ENCODE assay signal across 17 cellular contexts in the genomic region with DNA sequence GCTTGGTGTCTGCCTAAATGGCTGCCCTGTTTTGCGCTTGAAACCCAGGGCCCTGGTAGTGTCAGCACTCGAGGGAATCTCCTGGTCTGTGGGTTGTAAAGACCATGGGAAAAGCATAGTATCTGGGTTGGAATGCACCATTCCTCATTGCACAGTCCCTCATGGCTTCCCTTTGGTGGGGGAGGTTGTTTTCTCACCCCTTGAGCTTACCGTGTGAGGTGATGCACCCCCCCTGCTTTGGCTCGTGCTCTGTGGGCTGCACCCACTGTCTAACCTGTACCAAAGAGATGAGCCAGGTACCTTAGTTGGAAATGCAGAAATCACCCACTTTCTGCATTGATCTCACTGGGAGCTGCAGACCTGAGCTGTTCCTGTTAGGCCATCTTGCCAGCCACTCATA.
DNase-seq lines count a peak whose midpoint lies in the region; ATAC-seq and TF ChIP-seq lines count a peak whose summit lies in the region.
"Had no signal": no experiment of that assay in that cellular context is flagged by ENCODE, and none has a peak within 500 bp of the region (broad histone marks: within the 10 kb centered on the region; RNA-seq: fewer than 3 reads in every experiment).

No MANE protein-coding gene starts in this region.

- TF ChIP-seq CTCF in osteoblast (IDR thresholded peaks at IDR 0.05; ENCODE audit: extremely low read depth, low read depth, low read length) (no peak), endodermal cell (conservative IDR thresholded peaks at IDR 0.05) (no peak)

- intact Hi-C loops in activated CD4-positive, alpha-beta T cell treated with anti-CD3 and anti-CD28 coated beads for 36 hours (cut with DNase I, micrococcal nuclease): no loop called here

- H3K27me3 ChIP-seq in CD8-positive, alpha-beta memory T cell (ENCODE audit: insufficient read depth, low read length, poor library complexity, severe bottlenecking): no peaks in the 10 kb centered on the region
- H3K27me3 ChIP-seq in osteoblast (ENCODE audit: insufficient read depth, low read length) (no peaks in the 10 kb centered on the region), endodermal cell (ENCODE audit: control insufficient read depth, insufficient read depth, low read length, poor library complexity, severe bottlenecking) (no peaks in the 10 kb centered on the region)
- H3K27me3 ChIP-seq: BLaER1, upper lobe of left lung had no signal

- H3K27ac Mint-ChIP-seq in activated CD4-positive, alpha-beta T cell treated with anti-CD3 and anti-CD28 coated beads for 36 hours: peak overlapping the region; percentile 69
- H3K27ac Mint-ChIP-seq in CD8-positive, alpha-beta memory T cell: peak overlapping the region in 6 of 8 donors; percentile 47 to 93 (median 68)
- peak overlapping the region; percentile 22 for H3K27ac Mint-ChIP-seq in central memory CD8-positive, alpha-beta T cell (ENCODE audit: low read depth)
- no peak overlapping the region for H3K27ac Mint-ChIP-seq in endodermal cell
- H3K27ac Mint-ChIP-seq: progenitor cell of endocrine pancreas had no signal

- no peak overlapping the region for H3K4me3 ChIP-seq in CD8-positive, alpha-beta memory T cell (ENCODE audit: low read length)
- H3K4me3 ChIP-seq in osteoblast (ENCODE audit: insufficient read depth, low read length): no peak overlapping the region
- H3K4me3 ChIP-seq in endodermal cell (ENCODE audit: low read length): no peak overlapping the region
- H3K4me3 ChIP-seq: BLaER1, SK-N-MC, upper lobe of left lung had no signal

- peaks cover 74% of the 10 kb centered on the region for H3K36me3 Mint-ChIP-seq in activated CD4-positive, alpha-beta T cell treated with anti-CD3 and anti-CD28 coated beads for 36 hours (ENCODE audit: low read depth)
- peaks cover 16 to 82% (median 37%) of the 10 kb centered on the region in 3 donors for H3K36me3 Mint-ChIP-seq in CD8-positive, alpha-beta memory T cell
- H3K36me3 Mint-ChIP-seq in central memory CD8-positive, alpha-beta T cell (ENCODE audit: insufficient read depth): peaks cover 38% of the 10 kb centered on the region
- no peaks in the 10 kb centered on the region for H3K36me3 Mint-ChIP-seq in endodermal cell (ENCODE audit: low read depth)

- peaks cover 12% of the 10 kb centered on the region for H3K36me3 ChIP-seq in CD8-positive, alpha-beta memory T cell (ENCODE audit: insufficient read depth, low read length)
- peaks cover 6% of the 10 kb centered on the region for H3K36me3 ChIP-seq in osteoblast (ENCODE audit: insufficient read depth, low read length)
- H3K36me3 ChIP-seq in endodermal cell (ENCODE audit: control insufficient read depth, insufficient read depth, low read length): no peaks in the 10 kb centered on the region

- H3K9me3 ChIP-seq in CD8-positive, alpha-beta memory T cell (ENCODE audit: low read length): no peaks in the 10 kb centered on the region
- H3K9me3 ChIP-seq in osteoblast (ENCODE audit: low read depth, low read length) (no peaks in the 10 kb centered on the region), endodermal cell (ENCODE audit: control insufficient read depth, low read length) (no peaks in the 10 kb centered on the region)
- H3K9me3 ChIP-seq: upper lobe of left lung had no signal

- peaks cover 97% of the 10 kb centered on the region for H3K79me2 ChIP-seq in osteoblast (ENCODE audit: insufficient read depth, low read length)

- H3K4me1 Mint-ChIP-seq in activated CD4-positive, alpha-beta T cell treated with anti-CD3 and anti-CD28 coated beads for 36 hours: peaks cover 78% of the 10 kb centered on the region
- H3K4me1 Mint-ChIP-seq in CD8-positive, alpha-beta memory T cell: peaks cover 85 to 99% (median 96%) of the 10 kb centered on the region in 3 donors
- H3K4me1 Mint-ChIP-seq in central memory CD8-positive, alpha-beta T cell: peaks cover 76% of the 10 kb centered on the region
- H3K4me1 Mint-ChIP-seq in endodermal cell: no peaks in the 10 kb centered on the region

- WGBS in endodermal cell (ENCODE audit: insufficient coverage in 1 of 2, insufficient read length in 1 of 2), 2 experiments: 85 to 96% methylated on average over 2 to 4 of the region's 4 CpGs

- POLR2A ChIA-PET in activated CD4-positive, alpha-beta T cell treated with anti-CD3 and anti-CD28 coated beads for 36 hours (lab: Charles Lee): no interaction called here
- POLR2A ChIA-PET in CD8-positive, alpha-beta memory T cell (lab: Charles Lee): interaction anchor here (2.4 kb wide), 1 partner anchor 104 kb away, joined by 7 read pairs; the partner anchor contains the start of gene MBNL1

- ATAC-seq in activated CD4-positive, alpha-beta T cell treated with anti-CD3 and anti-CD28 coated beads for 36 hours: no peak
- ATAC-seq in central memory CD8-positive, alpha-beta T cell (replicated peaks; ENCODE audit: extremely low read depth, poor library complexity, severe bottlenecking): peak; percentile 40
- ATAC-seq in GM21390 (IDR thresholded peaks at IDR 0.05; ENCODE audit: unreplicated experiment): no peak

- no peak overlapping the region for H3K4me2 ChIP-seq in osteoblast (ENCODE audit: insufficient read depth, low read length)
- H3K4me2 ChIP-seq: BLaER1 had no signal

- CTCF ChIA-PET in activated CD4-positive, alpha-beta T cell treated with anti-CD3 and anti-CD28 coated beads for 36 hours (lab: Charles Lee): interaction anchor here (0.6 to 1.4 kb wide), 7 partner anchors 8 to 227 kb away, joined by 3 to 5 read pairs (median 3); no protein-coding TSS in a partner anchor
- CTCF ChIA-PET in CD8-positive, alpha-beta memory T cell (lab: Charles Lee): interaction anchor here (0.7 to 1.6 kb wide), 2 partner anchors 9 to 189 kb away, joined by 3 to 5 read pairs; no protein-coding TSS in a partner anchor

- peaks cover 24% of the 10 kb centered on the region for H4K20me1 ChIP-seq in osteoblast (ENCODE audit: insufficient read depth, low read length)

- no peak overlapping the region for H3K4me3 Mint-ChIP-seq in activated CD4-positive, alpha-beta T cell treated with anti-CD3 and anti-CD28 coated beads for 36 hours
- H3K4me3 Mint-ChIP-seq in CD8-positive, alpha-beta memory T cell: peak overlapping the region in 6 of 7 donors; percentile 10 to 58 (median 44)
- H3K4me3 Mint-ChIP-seq in central memory CD8-positive, alpha-beta T cell: peak overlapping the region; percentile 16
- no peak overlapping the region for H3K4me3 Mint-ChIP-seq in endodermal cell

- DNase-seq in activated CD4-positive, alpha-beta T cell treated with anti-CD3 and anti-CD28 coated beads for 36 hours: no peak
- DNase-seq in activated CD4-positive, alpha-beta T cell treated with anti-CD3 and anti-CD28 coated beads for 1 hour: no peak
- DNase-seq in CD8-positive, alpha-beta memory T cell: no peak
- DNase-seq in central memory CD8-positive, alpha-beta T cell (ENCODE audit: low spot score in 2 of 2): no peak
- DNase-seq in osteoblast (ENCODE audit: insufficient read length, low spot score, missing footprints) (no peak), NCI-H526 (lab: John Stamatoyannopoulos, UW) (no peak), endodermal cell (no peak)
- DNase-seq: 8988T; cortex of kidney; Kasumi-1; NCI-H748 treated with DMSO at 0.1 percent for 48 hours; stimulated activated CD4-positive, alpha-beta T cell treated with anti-CD3 and anti-CD28 coated beads, Interleukin-12 subunit alpha, Interleukin-12 subunit beta, amount 100 ng/mL, for 4 hours; upper lobe of left lung had no signal

- no peaks in the 10 kb centered on the region for H3K27me3 Mint-ChIP-seq in activated CD4-positive, alpha-beta T cell treated with anti-CD3 and anti-CD28 coated beads for 36 hours
- H3K27me3 Mint-ChIP-seq in CD8-positive, alpha-beta memory T cell: no peaks in the 10 kb centered on the region
- no peaks in the 10 kb centered on the region for H3K27me3 Mint-ChIP-seq in central memory CD8-positive, alpha-beta T cell
- peaks cover 20% of the 10 kb centered on the region for H3K27me3 Mint-ChIP-seq in endodermal cell (ENCODE audit: insufficient read depth)
- H3K27me3 Mint-ChIP-seq: progenitor cell of endocrine pancreas had no signal

- H3K27ac ChIP-seq in CD8-positive, alpha-beta memory T cell (ENCODE audit: low read depth, low read length): no peak overlapping the region
- H3K27ac ChIP-seq in osteoblast (ENCODE audit: low read depth, low read length) (peak overlapping the region; percentile 41), endodermal cell (ENCODE audit: low read depth, low read length) (no peak overlapping the region)
- H3K27ac ChIP-seq: BLaER1 had no signal

- no peak overlapping the region for H3K9ac ChIP-seq in endodermal cell (ENCODE audit: extremely low read depth, low read length, poor library complexity, severe bottlenecking)
- H3K9ac ChIP-seq: BLaER1 had no signal

- peaks cover 5% of the 10 kb centered on the region for H3K9me3 Mint-ChIP-seq in activated CD4-positive, alpha-beta T cell treated with anti-CD3 and anti-CD28 coated beads for 36 hours (ENCODE audit: low read depth)
- H3K9me3 Mint-ChIP-seq in CD8-positive, alpha-beta memory T cell: no peaks in the 10 kb centered on the region
- no peaks in the 10 kb centered on the region for H3K9me3 Mint-ChIP-seq in central memory CD8-positive, alpha-beta T cell
- peaks cover 11% of the 10 kb centered on the region for H3K9me3 Mint-ChIP-seq in endodermal cell

- H2AFZ ChIP-seq in osteoblast (ENCODE audit: low read length): no peak overlapping the region

- peaks cover 68% of the 10 kb centered on the region for H3K4me1 ChIP-seq in CD8-positive, alpha-beta memory T cell (ENCODE audit: insufficient read depth, low read length)
- H3K4me1 ChIP-seq in osteoblast (ENCODE audit: insufficient read depth, low read length) (peaks cover 36% of the 10 kb centered on the region), endodermal cell (ENCODE audit: control insufficient read depth, insufficient read depth, low read length) (no peaks in the 10 kb centered on the region)

Comparison
In these comparisons a context has a peak if more than half of its experiments do, and no peak if none do; other contexts are left out.
1. H3K4me3 Mint-ChIP-seq: peak in CD8-positive, alpha-beta memory T cell (6 of 7) and central memory CD8-positive, alpha-beta T cell (single experiment); none in activated CD4-positive, alpha-beta T cell treated with anti-CD3 and anti-CD28 coated beads for 36 hours (single experiment) and endodermal cell (single experiment).